Comparison of ENCODE assay signal across 9 cellular contexts in genomic region chr15:92226020-92226612, GRCh38.
DNase-seq lines count a peak whose midpoint lies in the region; ATAC-seq, FAIRE-seq and TF ChIP-seq lines count a peak whose summit lies in the region.
"Had no signal": no experiment of that assay in that cellular context is flagged by ENCODE, and none has a peak within 500 bp of the region (broad histone marks: within the 10 kb centered on the region; RNA-seq: fewer than 3 reads in every experiment).

No MANE protein-coding gene starts in this region.

- TF ChIP-seq RAD21 in K562 (CRISPR knock-in tag; conservative IDR thresholded peaks at IDR 0.05 in 1 of 2, IDR thresholded peaks at IDR 0.05 in 1 of 2) (0 out of 4 replicates have a peak, but pooled peaks of 1 of the 2 experiments have one; percentile 13), HepG2 (CRISPR knock-in tag; IDR thresholded peaks at IDR 0.05) (peak; percentile 48; the same call in 1 of the 2 replicates)

- FAIRE-seq in K562 (lab: Jason Lieb, UNC) (no peak), HepG2 (lab: Jason Lieb, UNC) (peak; percentile 40), RCC 7860 (lab: Jason Lieb, UNC) (no peak)
- FAIRE-seq: endothelial cell of umbilical vein had no signal

- POLR2A ChIA-PET in K562 (lab: Yijun Ruan, JAX) (no interaction called here), HepG2 (lab: Yijun Ruan, JAX) (no interaction called here)

- in situ Hi-C loops in K562 (cut with MboI), result no loop called here
- in situ Hi-C loops in HepG2 (cut with HindIII; ENCODE audit: extremely low pct_ligation_motif_present, low pct_unique_long_range_greater_than_20kb), result loop anchor here (5.0 kb wide), 1 partner anchor 129 kb away; no protein-coding TSS in a partner anchor

- H3K4me3 ChIP-seq in K562 (no peak overlapping the region), HepG2 (replicated peaks in 1 of 3; ENCODE audit: insufficient read depth in 1 of 3, low read depth in 2 of 3, low read length in 3 of 3) (no peak overlapping the region)

- TF ChIP-seq CTCF in K562 (IDR thresholded peaks at IDR 0.05 in 2 of 3, conservative IDR thresholded peaks at IDR 0.05 in 1 of 3; ENCODE audit: insufficient read depth in 2 of 3, low read depth in 1 of 3, low read length in 3 of 3) (peak; percentile 26 to 48 (median 40); a peak in 4 of 6 replicates), HepG2 (CRISPR knock-in tag; IDR thresholded peaks at IDR 0.05) (peak; percentile 69)

- H3K27me3 ChIP-seq in K562 (ENCODE audit: control insufficient read depth in 2 of 2, insufficient read depth in 2 of 2, low read length in 2 of 2), result no peaks in the 10 kb centered on the region
- no peaks in the 10 kb centered on the region for H3K27me3 ChIP-seq in HepG2 (ENCODE audit: control insufficient read depth in 1 of 2, insufficient read depth in 2 of 2, low read length in 2 of 2)

- intact Hi-C loops in K562 (cut with micrococcal nuclease) (loop anchor here (5.0 kb wide), 1 partner anchor 129 kb away; no protein-coding TSS in a partner anchor), HepG2 (cut with micrococcal nuclease; ENCODE audit: unreplicated experiment) (loop anchor here (1.0 kb wide), 1 partner anchor 129 kb away; no protein-coding TSS in a partner anchor)

- H3K79me2 ChIP-seq in K562 (ENCODE audit: control insufficient read depth, insufficient read depth, low read length), result no peaks in the 10 kb centered on the region
- H3K79me2 ChIP-seq in HepG2 (ENCODE audit: insufficient read depth, low read length), result no peaks in the 10 kb centered on the region

- H2AFZ ChIP-seq in K562 (ENCODE audit: low read depth, low read length), result no peak overlapping the region
- no peak overlapping the region for H2AFZ ChIP-seq in HepG2 (ENCODE audit: low read length)

- H3K9ac ChIP-seq in K562 (ENCODE audit: insufficient read depth in 1 of 2, low read depth in 2 of 2, low read length in 2 of 2) (no peak overlapping the region), HepG2 (ENCODE audit: insufficient read depth, low read depth, low read length) (no peak overlapping the region)

- no peaks in the 10 kb centered on the region for H3K9me1 ChIP-seq in K562 (ENCODE audit: control insufficient read depth, insufficient read depth, low read length)

- H3K4me2 ChIP-seq in K562 (ENCODE audit: insufficient read depth, low read length), result no peak overlapping the region
- H3K4me2 ChIP-seq in HepG2 (ENCODE audit: low read depth, low read length), result no peak overlapping the region

- peak; percentile 51 for ATAC-seq in HG03378 (IDR thresholded peaks at IDR 0.05; ENCODE audit: unreplicated experiment)
- peak; percentile 63; the same call in 1 of the 3 replicates for ATAC-seq in K562
- ATAC-seq in HepG2, result peak; percentile 88

- H4K20me1 ChIP-seq in K562 (replicated peaks; ENCODE audit: control insufficient read depth, insufficient read depth, low read length), result no peaks in the 10 kb centered on the region
- H4K20me1 ChIP-seq in HepG2 (ENCODE audit: insufficient read depth, low read length), result no peaks in the 10 kb centered on the region

- DNase-seq in DMS53 treated with DMSO at 0.1 percent for 48 hours (lab: John Stamatoyannopoulos, UW; ENCODE audit: unreplicated experiment) (peak; percentile 5), K562 (ENCODE audit: extremely low read depth in 1 of 4, low spot score in 3 of 4) (peak in 3 of 4 experiments; percentile 10 to 13 (median 11)), HepG2 (ENCODE audit: low spot score) (peak; percentile 25), DMS79 treated with DMSO at 0.1 percent for 48 hours (lab: John Stamatoyannopoulos, UW) (no peak), activated gamma-delta T cell (lab: John Stamatoyannopoulos, UW) (no peak), RCC 7860 (ENCODE audit: low spot score) (no peak), D341Med (ENCODE audit: low spot score) (no peak)

- TF ChIP-seq POLR2A in K562 (conservative IDR thresholded peaks at IDR 0.05) (no peak), HepG2 (IDR thresholded peaks at IDR 0.05; ENCODE audit: insufficient read depth in 1 of 2, low read depth in 2 of 2, low read length in 2 of 2) (no peak)

- BruUV-seq in K562 (replicated peaks; lab: Mats Ljungman, UMichigan) (no TSS peak), HepG2 (replicated peaks; lab: Mats Ljungman, UMichigan) (no TSS peak)

- TF ChIP-seq EP300 in K562 (IDR thresholded peaks at IDR 0.05; ENCODE audit: low read length) (no peak), HepG2 (IDR thresholded peaks at IDR 0.05; ENCODE audit: low read depth in 2 of 2, low read length in 2 of 2) (no peak), HepG2 (CRISPR knock-in tag; IDR thresholded peaks at IDR 0.05; ENCODE audit: borderline replicate concordance) (no peak)

- 2% methylated on average over 6 of the region's 6 CpGs for WGBS in K562 (ENCODE audit: insufficient coverage, low coverage, missing lambda C conversion rate)
- 0% methylated on average over 4 of the region's 6 CpGs for WGBS in HepG2 (ENCODE audit: low lambda C conversion rate)

- H3K9me3 ChIP-seq in K562 (replicated peaks; ENCODE audit: control insufficient read depth, insufficient read depth, low read depth, low read length), result no peaks in the 10 kb centered on the region
- peaks cover 7% of the 10 kb centered on the region; the same call in 1 of the 2 replicates for H3K9me3 ChIP-seq in HepG2 (ENCODE audit: low read length)

- H3K36me3 ChIP-seq in K562 (ENCODE audit: control insufficient read depth, insufficient read depth, low read length), result no peaks in the 10 kb centered on the region
- no peaks in the 10 kb centered on the region for H3K36me3 ChIP-seq in HepG2 (replicated peaks in 1 of 2; ENCODE audit: control insufficient read depth in 1 of 2, insufficient read depth in 2 of 2, low read length in 2 of 2)

- no peak overlapping the region for H3K27ac ChIP-seq in K562 (ENCODE audit: extremely low read depth, low read depth, low read length)
- no peak overlapping the region for H3K27ac ChIP-seq in HepG2 (ENCODE audit: extremely low read length, insufficient read depth, low read length)

- CTCF ChIA-PET in K562 (lab: Yijun Ruan, JAX; ENCODE audit: low intra/inter-chr PET ratio) (no interaction called here), HepG2 (lab: Yijun Ruan, JAX; ENCODE audit: low intra/inter-chr PET ratio, low total read pairs) (interaction anchor here (1.1 to 1.9 kb wide), 3 partner anchors 124 to 135 kb away, joined by 3 to 30 read pairs (median 8); no protein-coding TSS in a partner anchor)

- no peaks in the 10 kb centered on the region for H3K4me1 ChIP-seq in K562 (replicated peaks in 1 of 2; ENCODE audit: control insufficient read depth in 2 of 2, insufficient read depth in 2 of 2, low read length in 2 of 2)
- H3K4me1 ChIP-seq in HepG2 (ENCODE audit: insufficient read depth, low read length), result no peaks in the 10 kb centered on the region

TF ChIP-seq in K562, 482 proteins besides CTCF, POLR2A, EP300 and RAD21:
- TF ChIP-seq SMC3 (conservative IDR thresholded peaks at IDR 0.05; ENCODE audit: insufficient read depth, low read depth, low read length) (0 out of 2 replicates have a peak, but pooled peaks have one; percentile 33), ZNF175 (CRISPR knock-in tag; IDR thresholded peaks at IDR 0.05; ENCODE audit: low read depth) (no peak)
TF ChIP-seq in K562: peak in this region for 1.

TF ChIP-seq in HepG2, 621 proteins besides CTCF, POLR2A, EP300 and RAD21:
- TF ChIP-seq BRD4 (CRISPR knock-in tag; IDR thresholded peaks at IDR 0.05) (no peak), POGK (CRISPR knock-in tag; conservative IDR thresholded peaks at IDR 0.05) (no peak), ZFP36 (IDR thresholded peaks at IDR 0.05; ENCODE audit: borderline replicate concordance, low read depth, low read length, partially characterized antibody) (no peak), ZFP36L1 (CRISPR knock-in tag; IDR thresholded peaks at IDR 0.05) (no peak), TCF7 (IDR thresholded peaks at IDR 0.05; ENCODE audit: low read depth) (no peak), ZNF326 (CRISPR knock-in tag; IDR thresholded peaks at IDR 0.05; ENCODE audit: borderline replicate concordance) (no peak), ZNF543 (CRISPR knock-in tag; IDR thresholded peaks at IDR 0.05) (no peak), NFATC3 (CRISPR knock-in tag; IDR thresholded peaks at IDR 0.05) (no peak), SMC3 (IDR thresholded peaks at IDR 0.05; ENCODE audit: low read length) (peak; percentile 71; the same call in 1 of the 2 replicates), STAG1 (CRISPR knock-in tag; IDR thresholded peaks at IDR 0.05) (peak; percentile 84), RNF2 (conservative IDR thresholded peaks at IDR 0.05; ENCODE audit: low read depth) (no peak), YY1 (IDR thresholded peaks at IDR 0.05; ENCODE audit: insufficient read depth, insufficient replicate concordance, low read depth, low read length) (no peak), ZNF776 (CRISPR knock-in tag; IDR thresholded peaks at IDR 0.05) (no peak), HOXD1 (CRISPR knock-in tag; IDR thresholded peaks at IDR 0.05) (no peak), RFX5 (IDR thresholded peaks at IDR 0.05; ENCODE audit: low read depth, low read length) (no peak)
TF ChIP-seq in HepG2: peak in this region for 2.

Comparison
In these comparisons a context has a peak if more than half of its experiments do, and no peak if none do; other contexts are left out.
1. DNase-seq: peak in DMS53 treated with DMSO at 0.1 percent for 48 hours (single experiment), K562 (3 of 4) and HepG2 (single experiment); none in DMS79 treated with DMSO at 0.1 percent for 48 hours (single experiment), activated gamma-delta T cell (single experiment), RCC 7860 (single experiment) and D341Med (single experiment).
2. Peak in every context shown above with its lines, with median percentiles within 50 percentile points of each other: ATAC-seq.